ENCODE assay signal across 8 cellular contexts in genomic region chr20:63009988-63010769, GRCh38. TPM values are rescaled to one million over a fixed set of nuclear protein-coding genes. Genes with fewer than 3 reads are reported as not detected.
A peak's percentile ranks its signal among the peaks of the same experiment; 100 is the strongest.
DNase-seq lines count a peak whose midpoint lies in the region; ATAC-seq and TF ChIP-seq lines count a peak whose summit lies in the region.

No MANE protein-coding gene starts in this region.

- 8 to 9% methylated on average over 30 of the region's 30 CpGs for WGBS in sigmoid colon, 2 donors

- H3K4me1 ChIP-seq in mononuclear cell (ENCODE audit: insufficient read depth, low read length), result peaks cover 30% of the 10 kb centered on the region
- H3K4me1 ChIP-seq in sigmoid colon, result peaks cover 0 to 35% (median 27%) of the 10 kb centered on the region in 4 donors
- peaks cover 15% of the 10 kb centered on the region for H3K4me1 ChIP-seq in A673 (ENCODE audit: insufficient read depth, low read length, poor library complexity, severe bottlenecking)

- ATAC-seq in GM18502 (IDR thresholded peaks at IDR 0.05; ENCODE audit: poor library complexity, unreplicated experiment) (peak; percentile 57), HG02588 (IDR thresholded peaks at IDR 0.05; ENCODE audit: unreplicated experiment) (peak; percentile 39)

- TF ChIP-seq CTCF in sigmoid colon (IDR thresholded peaks at IDR 0.05), result no peak
- no peak for TF ChIP-seq CTCF in A673 (conservative IDR thresholded peaks at IDR 0.05; ENCODE audit: low read depth, low read length)

- H3K27me3 ChIP-seq in mononuclear cell (ENCODE audit: insufficient read depth, low read length) (peaks cover 80% of the 10 kb centered on the region), sigmoid colon (peaks cover 61 to 100% (median 75%) of the 10 kb centered on the region in 3 donors), A673 (replicated peaks; ENCODE audit: insufficient read depth, low read depth, low read length, poor library complexity) (peaks cover 88% of the 10 kb centered on the region)

- no TSS peak for BruUV-seq in A673 (replicated peaks; lab: Mats Ljungman, UMichigan)

- H3K36me3 ChIP-seq in sigmoid colon (no peaks in the 10 kb centered on the region), A673 (ENCODE audit: insufficient read depth, low read length, poor library complexity, severe bottlenecking) (no peaks in the 10 kb centered on the region)

- TF ChIP-seq POLR2A in sigmoid colon (IDR thresholded peaks at IDR 0.05), result no peak

- no peak overlapping the region for H3K27ac ChIP-seq in sigmoid colon
- H3K27ac ChIP-seq in A673 (ENCODE audit: low read depth, low read length, poor library complexity, severe bottlenecking), result no peak overlapping the region

- POLR2A ChIA-PET in A673 (lab: Charles Lee; ENCODE audit: low non-redundant PET), result no interaction called here

- CTCF ChIA-PET in A673 (lab: Charles Lee), result no interaction called here

- TF ChIP-seq EP300 in sigmoid colon (IDR thresholded peaks at IDR 0.05), result no peak

- DNase-seq in NCI-H2029 treated with DMSO at 0.1 percent for 48 hours (lab: John Stamatoyannopoulos, UW), result peak; percentile 44
- peak; percentile 57 for DNase-seq in activated T-cell treated with anti-CD3 and anti-CD28 coated beads for 24 hours (ENCODE audit: low read depth)
- DNase-seq in NCI-H446 (lab: John Stamatoyannopoulos, UW), result no peak
- no peak for DNase-seq in sigmoid colon
- no peak for DNase-seq in A673 (ENCODE audit: low spot score)

- intact Hi-C loops in sigmoid colon (cut with DNase I) (loop anchor here (1.0 to 2.0 kb wide), 3 partner anchors 38 to 137 kb away; no protein-coding TSS in a partner anchor), A673 (cut with micrococcal nuclease; ENCODE audit: unreplicated experiment) (loop anchor here (1.0 to 10.0 kb wide), 4 partner anchors 38 to 188 kb away; no protein-coding TSS in a partner anchor)

- peaks cover 9% of the 10 kb centered on the region for H3K9me3 ChIP-seq in mononuclear cell (ENCODE audit: low read depth, low read length)
- H3K9me3 ChIP-seq in sigmoid colon, result peaks cover 0 to 10% (median 5%) of the 10 kb centered on the region in 4 donors
- H3K9me3 ChIP-seq in A673 (ENCODE audit: low read depth, low read length, poor library complexity, severe bottlenecking), result peaks cover 10% of the 10 kb centered on the region

- peak overlapping the region; percentile 13 for H3K4me3 ChIP-seq in mononuclear cell (ENCODE audit: low read length)
- H3K4me3 ChIP-seq in sigmoid colon, result no peak overlapping the region
- no peak overlapping the region for H3K4me3 ChIP-seq in A673 (ENCODE audit: low read depth, low read length, poor library complexity, severe bottlenecking)

RNA-seq across cellular contexts. Expression of gene BHLHE23, which starts 3.4 kb away (rescaled TPM):
- total RNA-seq in mononuclear cell (not detected), sigmoid colon (not detected), A673 (2021) (not detected in 2 replicates)
- not detected for polyA plus RNA-seq in sigmoid colon

RNA-seq across cellular contexts. Expression of gene SLC17A9, which starts 57.7 kb away (rescaled TPM):
- 2.0 TPM for total RNA-seq in mononuclear cell
- total RNA-seq in sigmoid colon, result 1 to 10 TPM; 2.5 to 7.2 (median 3.3) TPM
- 10 to 100 TPM in 1 of 3 donors, 1 to 10 TPM in 1, under 1 TPM in 1; 0.60 to 15.4 (median 2.3) TPM for polyA plus RNA-seq in sigmoid colon
- 0.17 TPM in 1 of 2 replicates, not detected in the other for total RNA-seq in A673 (2021)

Comparison
In these comparisons a context has a peak if more than half of its experiments do, and no peak if none do; other contexts are left out.
1. DNase-seq: peak in NCI-H2029 treated with DMSO at 0.1 percent for 48 hours (single experiment) and activated T-cell treated with anti-CD3 and anti-CD28 coated beads for 24 hours (single experiment); none in NCI-H446 (0 of 2), sigmoid colon (single experiment) and A673 (single experiment).